ENCODE assay signal across 9 cellular contexts in the genomic region with DNA sequence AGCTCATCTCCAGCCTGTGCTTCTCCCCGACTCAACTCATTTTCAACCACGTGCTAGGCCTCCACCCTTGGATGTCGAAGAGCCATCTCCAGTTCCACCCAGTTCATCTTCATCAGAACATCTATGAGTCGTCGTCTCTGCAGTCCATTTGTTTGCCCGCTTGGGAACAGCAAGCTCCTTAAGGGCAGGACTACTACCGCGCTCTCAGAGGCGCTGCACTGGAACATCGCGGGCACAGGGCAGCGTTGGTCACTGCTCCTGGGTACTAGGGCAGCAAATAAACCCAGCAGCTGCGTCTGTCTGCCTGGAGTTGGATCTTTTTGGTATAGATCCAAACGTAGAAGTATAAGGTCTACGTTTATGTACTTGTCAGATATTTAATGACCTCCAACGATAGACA. TPM values are rescaled to one million over a fixed set of nuclear protein-coding genes. Genes with fewer than 3 reads are reported as not detected.
DNase-seq lines count a peak whose midpoint lies in the region; ATAC-seq, FAIRE-seq and TF ChIP-seq lines count a peak whose summit lies in the region.
"Had no signal": no experiment of that assay in that cellular context is flagged by ENCODE, and none has a peak within 500 bp of the region (broad histone marks: within the 10 kb centered on the region; RNA-seq: fewer than 3 reads in every experiment).

No MANE protein-coding gene starts in this region.

- H2AK9ac ChIP-seq in IMR-90 (replicated peaks; ENCODE audit: low read depth, low read length, poor library complexity), result peak overlapping the region; percentile 68

- peak overlapping the region; percentile 78 for H3K4me3 Mint-ChIP-seq in activated naive CD8-positive, alpha-beta T cell treated with anti-CD3 and anti-CD28 coated beads, Interleukin-2, amount 50 U/mL, for 24 hours

- in situ Hi-C loops in IMR-90 (cut with MboI; ENCODE audit: low sequenced_read_pairs), result loop anchor here (10.0 kb wide), 1 partner anchor 105 kb away; no protein-coding TSS in a partner anchor

- H3K56ac ChIP-seq in IMR-90 (ENCODE audit: extremely low read depth, insufficient read depth, low read length), result peak overlapping the region; percentile 32; the same call in 1 of the 2 replicates

- peak overlapping the region; percentile 35 for H2BK5ac ChIP-seq in IMR-90 (ENCODE audit: low read depth, low read length, poor library complexity, severe bottlenecking)

- POLR2A ChIA-PET in A549 (lab: Yijun Ruan, JAX) (no interaction called here), IMR-90 (lab: Charles Lee; ENCODE audit: unreplicated experiment) (no interaction called here)

- H3K9ac ChIP-seq in IMR-90 (ENCODE audit: low read depth, low read length) (peak overlapping the region; percentile 83), skeletal muscle satellite cell (ENCODE audit: low read depth, low read length) (peak overlapping the region; percentile 90)

- peak overlapping the region; percentile 63 for H4K91ac ChIP-seq in IMR-90 (ENCODE audit: insufficient read depth, low read depth, low read length)

- H3K4ac ChIP-seq in IMR-90 (ENCODE audit: low read depth, low read length), result peak overlapping the region; percentile 77

- TF ChIP-seq POLR2A in A549 (IDR thresholded peaks at IDR 0.05; ENCODE audit: low read length) (no peak), IMR-90 (IDR thresholded peaks at IDR 0.05; ENCODE audit: low read depth, low read length) (no peak)

- H3K14ac ChIP-seq in IMR-90 (replicated peaks; ENCODE audit: low read depth, low read length), result peak overlapping the region; percentile 61

- peaks cover 4% of the 10 kb centered on the region for H3K9me3 Mint-ChIP-seq in activated naive CD8-positive, alpha-beta T cell treated with anti-CD3 and anti-CD28 coated beads, Interleukin-2, amount 50 U/mL, for 24 hours

- H2BK20ac ChIP-seq in IMR-90 (ENCODE audit: low read depth, low read length), result no peak overlapping the region

- peaks cover 7 to 12% of the 10 kb centered on the region in 2 experiments for H3K79me1 ChIP-seq in IMR-90 (ENCODE audit: low read depth in 1 of 2, low read length in 2 of 2)

- dilution Hi-C loops in IMR-90 (cut with HindIII; ENCODE audit: low sequenced_read_pairs, unreplicated experiment), result no loop called here

- H3K27me3 ChIP-seq in IMR-90 (ENCODE audit: control insufficient read depth, insufficient read depth, low read length) (no peaks in the 10 kb centered on the region), skeletal muscle satellite cell (ENCODE audit: control insufficient read depth, insufficient read depth, low read length) (peaks cover 7% of the 10 kb centered on the region), WERI-Rb-1 (ENCODE audit: insufficient read depth, low read depth, severe bottlenecking) (no peaks in the 10 kb centered on the region)

- CTCF ChIA-PET in A549 (lab: Yijun Ruan, JAX), result interaction anchor here (0.5 to 1.0 kb wide), 2 partner anchors 13 to 111 kb away, joined by 3 read pairs; no protein-coding TSS in a partner anchor
- CTCF ChIA-PET in IMR-90 (lab: Yijun Ruan, JAX), result no interaction called here

- no TSS peak for BruUV-seq in IMR-90 (replicated peaks; lab: Mats Ljungman, UMichigan)

- H3K23ac ChIP-seq in IMR-90 (ENCODE audit: low read depth, low read length), result peak overlapping the region; percentile 21; the same call in 1 of the 2 replicates

- no peak overlapping the region for H2BK15ac ChIP-seq in IMR-90 (ENCODE audit: low read depth, low read length)

- no peaks in the 10 kb centered on the region for H3K36me3 ChIP-seq in IMR-90 (ENCODE audit: control insufficient read depth, insufficient read depth, low read length)
- H3K36me3 ChIP-seq in skeletal muscle satellite cell (ENCODE audit: insufficient read depth, low read length), result no peaks in the 10 kb centered on the region
- H3K36me3 ChIP-seq in WERI-Rb-1, result no peaks in the 10 kb centered on the region

- no peak for TF ChIP-seq CTCF in A549 (IDR thresholded peaks at IDR 0.05)
- TF ChIP-seq CTCF in IMR-90 (conservative IDR thresholded peaks at IDR 0.05; ENCODE audit: low read depth, low read length), result no peak
- no peak for TF ChIP-seq CTCF in WERI-Rb-1 (IDR thresholded peaks at IDR 0.05; ENCODE audit: low read depth, low read length)

- H3K4me3 ChIP-seq in A549 (peak overlapping the region; percentile 71), IMR-90 (ENCODE audit: insufficient read depth, low read depth, low read length) (peak overlapping the region; percentile 96), skeletal muscle satellite cell (ENCODE audit: low read length) (peak overlapping the region; percentile 90), WERI-Rb-1 (ENCODE audit: low read depth, low read length) (no peak overlapping the region)

- peak overlapping the region; percentile 99 for H4K5ac ChIP-seq in IMR-90 (ENCODE audit: low read depth, low read length)

- no peaks in the 10 kb centered on the region for H4K20me1 ChIP-seq in IMR-90 (ENCODE audit: insufficient read depth, low read length)

- H3K18ac ChIP-seq in IMR-90 (ENCODE audit: low read depth, low read length), result peak overlapping the region; percentile 60

- intact Hi-C loops in IMR-90 (cut with micrococcal nuclease), result no loop called here
- intact Hi-C loops in left ventricle myocardium superior (cut with micrococcal nuclease), result no loop called here

- ATAC-seq in A549 (peak in 1 of 2 experiments; percentile 55; a peak in 3 of 6 replicates), IMR-90 (ENCODE audit: low read depth) (no peak; the same call in 1 of the 2 replicates), left ventricle myocardium superior (peak; percentile 13)
- no peak for ATAC-seq in activated naive CD8-positive, alpha-beta T cell treated with anti-CD3 and anti-CD28 coated beads, Interleukin-2, amount 50 U/mL, for 24 hours

- H3K9me3 ChIP-seq in A549 (no peaks in the 10 kb centered on the region; the same call in 2 of the 3 replicates), IMR-90 (ENCODE audit: control insufficient read depth, insufficient read depth, low read length) (no peaks in the 10 kb centered on the region; the same call in 1 of the 2 replicates), skeletal muscle satellite cell (replicated peaks; ENCODE audit: low read length) (no peaks in the 10 kb centered on the region), WERI-Rb-1 (ENCODE audit: severe bottlenecking) (peaks cover 19% of the 10 kb centered on the region)

- peak overlapping the region; percentile 81 for H2AK5ac ChIP-seq in IMR-90 (ENCODE audit: low read depth, low read length)

- H3K4me2 ChIP-seq in A549 (peak overlapping the region; percentile 82), IMR-90 (ENCODE audit: low read depth, low read length) (peak overlapping the region; percentile 98), skeletal muscle satellite cell (ENCODE audit: low read length) (peak overlapping the region; percentile 88)

- H2BK120ac ChIP-seq in IMR-90 (ENCODE audit: low read depth, low read length), result peak overlapping the region; percentile 57; the same call in 1 of the 2 replicates

- FAIRE-seq in A549 (lab: Jason Lieb, UNC), result no peak
- FAIRE-seq: frontal cortex had no signal

- peak overlapping the region; percentile 91 for H3K27ac Mint-ChIP-seq in activated naive CD8-positive, alpha-beta T cell treated with anti-CD3 and anti-CD28 coated beads, Interleukin-2, amount 50 U/mL, for 24 hours

- H3K4me1 ChIP-seq in A549, result 0 out of 3 replicates have a peak, but pooled peaks cover 4% of the 10 kb centered on the region
- H3K4me1 ChIP-seq in IMR-90 (ENCODE audit: control insufficient read depth, insufficient read depth, low read length), result peaks cover 4% of the 10 kb centered on the region
- H3K4me1 ChIP-seq in skeletal muscle satellite cell (ENCODE audit: control insufficient read depth, insufficient read depth, low read length), result peaks cover 13% of the 10 kb centered on the region

- 69% methylated on average over 14 of the region's 16 CpGs for WGBS in A549 (ENCODE audit: missing lambda C conversion rate)
- 87% methylated on average over 3 of the region's 16 CpGs; no CpG with 5 or more reads in 1 of the 2 experiments for WGBS in IMR-90 (ENCODE audit: extremely low coverage in 2 of 2, insufficient read length in 1 of 2), 2 experiments

- no peaks in the 10 kb centered on the region for H3K9me1 ChIP-seq in IMR-90 (ENCODE audit: insufficient read depth, low read length)

- DNase-seq in A549 (ENCODE audit: low read depth in 1 of 2, low spot score in 1 of 2) (peak in 1 of 2 experiments; percentile 20), IMR-90 (no peak), left ventricle myocardium superior (peak; percentile 39), mesenteric fat pad (ENCODE audit: low spot score) (no peak), NCI-H2107 (lab: John Stamatoyannopoulos, UW) (no peak), WERI-Rb-1 (no peak)
- DNase-seq in activated naive CD8-positive, alpha-beta T cell treated with anti-CD3 and anti-CD28 coated beads, Interleukin-2, amount 50 U/mL, for 24 hours, result no peak

- peaks cover 13% of the 10 kb centered on the region for H3K36me3 Mint-ChIP-seq in activated naive CD8-positive, alpha-beta T cell treated with anti-CD3 and anti-CD28 coated beads, Interleukin-2, amount 50 U/mL, for 24 hours (ENCODE audit: low read depth)

- TF ChIP-seq EP300 in A549 (IDR thresholded peaks at IDR 0.05), result no peak

- peak overlapping the region; percentile 83 to 99 for H3K27ac ChIP-seq in A549
- H3K27ac ChIP-seq in IMR-90 (ENCODE audit: insufficient read depth, low read length), result peak overlapping the region; percentile 75
- no peak overlapping the region; the same call in 1 of the 2 replicates for H3K27ac ChIP-seq in WERI-Rb-1

- H4K8ac ChIP-seq in IMR-90 (ENCODE audit: low read depth in 2 of 2, low read length in 2 of 2), result peak overlapping the region; percentile 96 to 100

- no peaks in the 10 kb centered on the region for H3K27me3 Mint-ChIP-seq in activated naive CD8-positive, alpha-beta T cell treated with anti-CD3 and anti-CD28 coated beads, Interleukin-2, amount 50 U/mL, for 24 hours

- H3K4me1 Mint-ChIP-seq in activated naive CD8-positive, alpha-beta T cell treated with anti-CD3 and anti-CD28 coated beads, Interleukin-2, amount 50 U/mL, for 24 hours, result peaks cover 44% of the 10 kb centered on the region

- peak overlapping the region; percentile 94 for H2AFZ ChIP-seq in IMR-90 (replicated peaks; ENCODE audit: low read length, poor library complexity)

- TF ChIP-seq RAD21 in A549 (conservative IDR thresholded peaks at IDR 0.05 in 1 of 2, IDR thresholded peaks at IDR 0.05 in 1 of 2) (no peak), IMR-90 (IDR thresholded peaks at IDR 0.05; ENCODE audit: low read length) (no peak)

RNA-seq across cellular contexts. Expression of gene PRDM2, which starts 0.5 kb away (rescaled TPM):
- 8.4 and 8.7 TPM in 2 replicates for polyA plus RNA-seq in A549 (2011; rRNA removed)
- polyA plus RNA-seq in A549 (2012; cell fraction: cytosol; rRNA removed), result 4.1 TPM in 2 replicates
- 8.9 and 10.3 TPM in 2 replicates for polyA plus RNA-seq in A549 (2012; cell fraction: nucleus; rRNA removed)
- 7.7 to 7.9 TPM (median 7.8 TPM) in 3 replicates for polyA plus RNA-seq in A549 (2017; fragmentation: RNase III; extraction: RNeasy Plus Mini Kit Qiagen cat#74134 plus additional on column Dnase treatment)
- polyA minus RNA-seq in A549 (2011; rRNA and poly(A)+ RNA removed), result 12.1 and 12.4 TPM in 2 replicates
- total RNA-seq in IMR-90 (2012; rRNA removed), result 3.4 and 4.7 TPM in 2 replicates
- polyA plus RNA-seq in IMR-90 (2012; rRNA removed), result 8.4 and 8.9 TPM in 2 replicates
- 3.6 and 5.6 TPM in 2 replicates for polyA plus RNA-seq in IMR-90 (2012; cell fraction: cytosol; rRNA removed)
- 15.1 and 38.5 TPM in 2 replicates for polyA plus RNA-seq in IMR-90 (2012; cell fraction: nucleus; rRNA removed; ENCODE audit: low replicate concordance)
- 38.5 TPM for total RNA-seq in left ventricle myocardium superior
- 7.9 and 9.0 TPM in 2 replicates for total RNA-seq in skeletal muscle satellite cell (2012; rRNA removed)
- total RNA-seq in mesenteric fat pad, result 38.1 TPM
